8 cellular contexts compared by ENCODE assay signal in genomic region chr15:40441736-40442531, GRCh38. TPM values are rescaled to one million over a fixed set of nuclear protein-coding genes. Genes with fewer than 3 reads are reported as not detected.
DNase-seq lines count a peak whose midpoint lies in the region; ATAC-seq and TF ChIP-seq lines count a peak whose summit lies in the region.

No MANE protein-coding gene starts in this region.

- H3K4me3 Mint-ChIP-seq in activated CD8-positive, alpha-beta T cell treated with anti-CD3 and anti-CD28 coated beads for 36 hours, result peak overlapping the region; percentile 84

- no peak for ATAC-seq in activated CD8-positive, alpha-beta T cell treated with anti-CD3 and anti-CD28 coated beads for 36 hours
- ATAC-seq in psoas muscle, result peak in 1 of 4 donors; percentile 10
- no peak for ATAC-seq in GM19351 (IDR thresholded peaks at IDR 0.05; ENCODE audit: unreplicated experiment)

- CTCF ChIA-PET in activated CD8-positive, alpha-beta T cell treated with anti-CD3 and anti-CD28 coated beads for 36 hours (lab: Charles Lee), result interaction anchor here (0.8 to 4.2 kb wide), 9 partner anchors 10 to 127 kb away, joined by 3 to 23 read pairs (median 5); partner anchors contain the start of gene RPUSD2

- H3K4me3 ChIP-seq in HAP-1 (peak overlapping the region; percentile 63), fibroblast of the aortic adventitia (ENCODE audit: low read depth, low read length) (peak overlapping the region; percentile 72), psoas muscle (peak overlapping the region; percentile 89)

- TF ChIP-seq CTCF in C4-2B (conservative IDR thresholded peaks at IDR 0.05) (no peak), fibroblast of the aortic adventitia (IDR thresholded peaks at IDR 0.05; ENCODE audit: insufficient read depth, low read length) (peak; percentile 9), psoas muscle (IDR thresholded peaks at IDR 0.05) (peak; percentile 13)
- no peak for TF ChIP-seq CTCF in activated CD8-positive, alpha-beta T cell treated with anti-CD3 and anti-CD28 coated beads for 36 hours (IDR thresholded peaks at IDR 0.05)

- 3 to 4% (median 3%) methylated on average over 37 to 88 of the region's 88 CpGs for whole genome bisulfite sequencing in psoas muscle, 3 donors

- DNase-seq in HAP-1 (ENCODE audit: low spot score in 2 of 2) (peak in 1 of 2 experiments; percentile 52), fibroblast of the aortic adventitia (ENCODE audit: low read depth) (no peak), psoas muscle (peak in 1 of 2 donors; percentile 60), NCI-H2081 treated with DMSO at 0.1 percent for 48 hours (lab: John Stamatoyannopoulos, UW) (no peak), inferior parietal cortex (ENCODE audit: extremely low spot score) (no peak)
- DNase-seq in activated CD8-positive, alpha-beta T cell treated with anti-CD3 and anti-CD28 coated beads for 36 hours, result peak; percentile 56

- intact Hi-C loops in activated CD8-positive, alpha-beta T cell treated with anti-CD3 and anti-CD28 coated beads for 36 hours (cut with micrococcal nuclease), result no loop called here
- intact Hi-C loops in psoas muscle (cut with DNase I), result loop anchor here (2.0 to 5.0 kb wide), 2 partner anchors 65 kb away; no protein-coding TSS in a partner anchor

- in situ Hi-C loops in HAP-1 (cut with MboI; ENCODE audit: low sequenced_read_pairs), result no loop called here

- peak overlapping the region; percentile 77 for H3K27ac Mint-ChIP-seq in activated CD8-positive, alpha-beta T cell treated with anti-CD3 and anti-CD28 coated beads for 36 hours

- H3K9me3 Mint-ChIP-seq in activated CD8-positive, alpha-beta T cell treated with anti-CD3 and anti-CD28 coated beads for 36 hours, result no peaks in the 10 kb centered on the region

- H3K27ac ChIP-seq in C4-2B (peak overlapping the region; percentile 65; the same call in 1 of the 2 replicates), psoas muscle (peak overlapping the region; percentile 36)

- no peaks in the 10 kb centered on the region for H3K9me3 ChIP-seq in HAP-1
- H3K9me3 ChIP-seq in psoas muscle, result no peaks in the 10 kb centered on the region

- POLR2A ChIA-PET in activated CD8-positive, alpha-beta T cell treated with anti-CD3 and anti-CD28 coated beads for 36 hours (lab: Charles Lee), result interaction anchor here (0.8 to 6.8 kb wide), 9 partner anchors 11 to 105 kb away, joined by 3 to 55 read pairs (median 3); partner anchors contain the start of gene IVD

- H3K27me3 Mint-ChIP-seq in activated CD8-positive, alpha-beta T cell treated with anti-CD3 and anti-CD28 coated beads for 36 hours, result peaks cover 27% of the 10 kb centered on the region

- H3K27me3 ChIP-seq in HAP-1 (ENCODE audit: low read depth) (peaks cover 3% of the 10 kb centered on the region), psoas muscle (ENCODE audit: insufficient read depth in 3 of 3, low read length in 2 of 3) (peaks cover 0 to 16% (median 4%) of the 10 kb centered on the region in 3 donors)

- H3K36me3 ChIP-seq in HAP-1 (replicated peaks) (no peaks in the 10 kb centered on the region), psoas muscle (ENCODE audit: insufficient read depth in 1 of 2, low read depth in 1 of 2) (no peaks in the 10 kb centered on the region)

- H3K4me1 Mint-ChIP-seq in activated CD8-positive, alpha-beta T cell treated with anti-CD3 and anti-CD28 coated beads for 36 hours (ENCODE audit: low read depth), result peaks cover 47% of the 10 kb centered on the region

- peaks cover 39% of the 10 kb centered on the region for H3K4me1 ChIP-seq in HAP-1
- peaks cover 21% of the 10 kb centered on the region for H3K4me1 ChIP-seq in psoas muscle

- no peaks in the 10 kb centered on the region for H3K36me3 Mint-ChIP-seq in activated CD8-positive, alpha-beta T cell treated with anti-CD3 and anti-CD28 coated beads for 36 hours (ENCODE audit: low read depth)

RNA-seq across cellular contexts. Expression of gene BAHD1, which starts 1.2 kb away (rescaled TPM):
- total RNA-seq in activated CD8-positive, alpha-beta T cell treated with anti-CD3 and anti-CD28 coated beads for 36 hours, result 10 to 100 TPM; 14.7 to 17.6 TPM
- total RNA-seq in fibroblast of the aortic adventitia (ENCODE audit: low replicate concordance) (9.0 and 14.4 TPM in 2 replicates), psoas muscle (10 to 100 TPM; 12.5 to 15.6 (median 13.4) TPM)
- 10 to 100 TPM in 2 of 3 donors, 1 to 10 TPM in 1; 9.9 to 14.6 (median 12.3) TPM for polyA plus RNA-seq in psoas muscle

RNA-seq across cellular contexts. Expression of gene CHST14, which starts 28.9 kb away (rescaled TPM):
- 1 to 10 TPM; 4.3 to 5.1 TPM for total RNA-seq in activated CD8-positive, alpha-beta T cell treated with anti-CD3 and anti-CD28 coated beads for 36 hours
- total RNA-seq in fibroblast of the aortic adventitia (ENCODE audit: low replicate concordance) (8.8 and 14.9 TPM in 2 replicates), psoas muscle (1 to 10 TPM; 3.8 to 5.3 (median 4.2) TPM)
- polyA plus RNA-seq in psoas muscle, result 1 to 10 TPM; 2.5 to 4.5 (median 2.8) TPM

RNA-seq across cellular contexts. Expression of gene IVD, which starts 36.3 kb away (rescaled TPM):
- total RNA-seq in activated CD8-positive, alpha-beta T cell treated with anti-CD3 and anti-CD28 coated beads for 36 hours, result 10 to 100 TPM; 56.9 to 65.0 TPM
- total RNA-seq in fibroblast of the aortic adventitia (ENCODE audit: low replicate concordance), result 21.9 and 33.6 TPM in 2 replicates
- total RNA-seq in psoas muscle, result 100 to 1,000 TPM in 1 of 4 donors, 10 to 100 TPM in 3; 46.5 to 102 (median 61.4) TPM
- 10 to 100 TPM; 27.1 to 35.6 (median 32.6) TPM for polyA plus RNA-seq in psoas muscle

RNA-seq across cellular contexts. Expression of gene KNSTRN, which starts 59.4 kb away (rescaled TPM):
- total RNA-seq in activated CD8-positive, alpha-beta T cell treated with anti-CD3 and anti-CD28 coated beads for 36 hours, result 10 to 100 TPM; 54.2 to 55.0 TPM
- total RNA-seq in fibroblast of the aortic adventitia (ENCODE audit: low replicate concordance), result 24.5 and 44.1 TPM in 2 replicates
- 10 to 100 TPM in 2 of 4 donors, 1 to 10 TPM in 2; 7.7 to 21.3 (median 11.6) TPM for total RNA-seq in psoas muscle
- polyA plus RNA-seq in psoas muscle, result 10 to 100 TPM; 11.5 to 21.5 (median 18.7) TPM

Comparison
In these comparisons a context has a peak if more than half of its experiments do, and no peak if none do; other contexts are left out.
1. CTCF ChIP-seq: peak in fibroblast of the aortic adventitia (single experiment) and psoas muscle (single experiment); none in C4-2B (single experiment) and activated CD8-positive, alpha-beta T cell treated with anti-CD3 and anti-CD28 coated beads for 36 hours (single experiment).
2. Peak in every context shown above with its lines, with median percentiles within 50 percentile points of each other: H3K4me3 ChIP-seq.